Comparison of ENCODE assay signal across 8 cellular contexts in the genomic region with DNA sequence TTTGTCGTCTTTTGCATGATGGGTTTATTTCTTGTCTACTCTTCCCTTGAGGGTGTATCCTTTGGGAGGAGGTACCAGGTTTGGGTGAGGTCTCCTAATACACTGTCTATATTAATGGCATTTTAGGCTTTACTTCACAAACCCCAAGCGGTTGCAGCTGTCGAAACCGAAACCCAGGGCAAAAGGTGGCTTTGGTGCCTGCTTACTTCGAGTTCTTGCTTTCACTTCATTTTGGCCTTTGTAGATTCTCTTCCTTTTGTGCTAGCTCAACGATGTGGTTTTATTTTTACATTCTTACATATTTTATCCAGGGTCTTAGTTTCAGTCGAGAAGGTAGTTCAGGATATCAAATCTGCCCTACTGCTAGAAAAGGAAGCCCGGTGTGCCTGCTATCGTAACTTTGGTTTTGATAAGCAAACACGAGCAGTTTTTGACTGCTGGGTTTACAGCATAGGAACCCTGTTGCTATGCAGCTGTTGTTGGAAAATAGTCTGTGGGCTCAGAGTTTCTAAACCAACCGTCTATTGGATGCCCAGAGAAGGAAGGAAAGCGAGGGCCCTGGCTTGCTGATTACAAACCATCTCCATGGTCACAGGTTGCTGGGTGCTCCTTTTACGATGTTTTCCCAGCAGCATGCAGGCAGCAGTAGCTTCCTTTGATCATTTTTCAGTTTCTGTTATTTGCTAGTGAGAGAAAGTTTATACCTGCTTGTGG. TPM values are rescaled to one million over a fixed set of nuclear protein-coding genes. Genes with fewer than 3 reads are reported as not detected.
A peak's percentile ranks its signal among the peaks of the same experiment; 100 is the strongest.
DNase-seq lines count a peak whose midpoint lies in the region; ATAC-seq and TF ChIP-seq lines count a peak whose summit lies in the region.

No MANE protein-coding gene starts in this region.

- CTCF ChIA-PET in AG04450 (lab: Charles Lee), result interaction anchor here (1.0 to 1.2 kb wide), 2 partner anchors 11 to 46 kb away, joined by 3 to 5 read pairs; no protein-coding TSS in a partner anchor

- H3K27me3 ChIP-seq in AG04450 (ENCODE audit: control insufficient read depth, insufficient read depth, low read length), result peaks cover 2% of the 10 kb centered on the region
- H3K27me3 ChIP-seq in heart left ventricle, result no peaks in the 10 kb centered on the region

- intact Hi-C loops in heart left ventricle (cut with DNase I), result no loop called here

- H3K36me3 Mint-ChIP-seq in activated T-helper 17 cell treated with anti-CD3 and anti-CD28 coated beads, Interleukin-2, amount 50 U/mL, for 72 hours (ENCODE audit: low read depth), result no peaks in the 10 kb centered on the region

- peaks cover 0 to 16% (median 0%) of the 10 kb centered on the region in 12 donors for H3K4me1 ChIP-seq in heart left ventricle

- no peaks in the 10 kb centered on the region for H3K36me3 ChIP-seq in heart left ventricle

- no peak for TF ChIP-seq POLR2A in heart left ventricle (IDR thresholded peaks at IDR 0.05)

- WGBS in heart left ventricle, 4 donors, result 39 to 49% (median 43%) methylated on average over 13 of the region's 13 CpGs

- no peaks in the 10 kb centered on the region for H3K9me3 Mint-ChIP-seq in activated T-helper 17 cell treated with anti-CD3 and anti-CD28 coated beads, Interleukin-2, amount 50 U/mL, for 72 hours

- peak overlapping the region; percentile 96 for H3K27ac Mint-ChIP-seq in activated T-helper 17 cell treated with anti-CD3 and anti-CD28 coated beads, Interleukin-2, amount 50 U/mL, for 72 hours

- H3K4me1 Mint-ChIP-seq in activated T-helper 17 cell treated with anti-CD3 and anti-CD28 coated beads, Interleukin-2, amount 50 U/mL, for 72 hours, result peaks cover 32% of the 10 kb centered on the region

- no peak for DNase-seq in AG04450 (ENCODE audit: low read depth, low spot score)
- DNase-seq in OCI-M1 (lab: John Stamatoyannopoulos, UW), result peak; percentile 62
- DNase-seq in heart left ventricle, result peak in 2 of 5 donors; percentile 21 to 45
- DNase-seq in stimulated activated CD4-positive, alpha-beta T cell treated with anti-CD3 and anti-CD28 coated beads, Interleukin-12 subunit alpha, Interleukin-12 subunit beta, amount 100 ng/mL, for 48 hours (ENCODE audit: low read depth in 2 of 3, low spot score in 1 of 3), result peak; percentile 28 to 42 (median 33)
- no peak for DNase-seq in HK-2 (ENCODE audit: unreplicated experiment)

- POLR2A ChIA-PET in AG04450 (lab: Yijun Ruan, JAX), result no interaction called here

- peak overlapping the region; percentile 90 for H3K4me3 Mint-ChIP-seq in activated T-helper 17 cell treated with anti-CD3 and anti-CD28 coated beads, Interleukin-2, amount 50 U/mL, for 72 hours

- H3K27ac ChIP-seq in AG04450 (ENCODE audit: low read depth, low read length) (peak overlapping the region; percentile 21), heart left ventricle (peak overlapping the region in 7 of 12 donors; percentile 10 to 82 (median 38))

- H3K27me3 Mint-ChIP-seq in activated T-helper 17 cell treated with anti-CD3 and anti-CD28 coated beads, Interleukin-2, amount 50 U/mL, for 72 hours, result no peaks in the 10 kb centered on the region

- H3K4me3 ChIP-seq in AG04450 (ENCODE audit: low read depth, low read length) (peak overlapping the region; percentile 12; the same call in 1 of the 2 replicates), heart left ventricle (peak overlapping the region in 8 of 12 donors; percentile 15 to 52 (median 36))

- peak; percentile 83 for ATAC-seq in GM19043 (IDR thresholded peaks at IDR 0.05; ENCODE audit: low read depth, unreplicated experiment)
- peak; percentile 87 for ATAC-seq in HG03196 (IDR thresholded peaks at IDR 0.05; ENCODE audit: unreplicated experiment)
- peak; percentile 77 for ATAC-seq in activated T-helper 17 cell treated with anti-CD3 and anti-CD28 coated beads, Interleukin-2, amount 50 U/mL, for 72 hours (replicated peaks)
- peak; percentile 74 to 80 (median 76) for ATAC-seq in heart left ventricle

- no peak for TF ChIP-seq CTCF in AG04450 (IDR thresholded peaks at IDR 0.05; ENCODE audit: low read depth, low read length)
- no peak for TF ChIP-seq CTCF in heart left ventricle (IDR thresholded peaks at IDR 0.05)

- H3K9me3 ChIP-seq in AG04450 (ENCODE audit: control insufficient read depth, insufficient read depth, low read length) (no peaks in the 10 kb centered on the region), heart left ventricle (no peaks in the 10 kb centered on the region)

RNA-seq across cellular contexts. Expression of a gene that starts 9.8 kb away (rescaled TPM):
- polyA plus RNA-seq in AG04450 (2011; rRNA removed), result 2.3 and 4.0 TPM in 2 replicates
- 3.0 and 3.2 TPM in 2 replicates for polyA minus RNA-seq in AG04450 (2011; rRNA and poly(A)+ RNA removed)
- 1 to 10 TPM in 1 of 2 donors, under 1 TPM in 1; 0.95 to 2.5 TPM for total RNA-seq in activated T-helper 17 cell treated with anti-CD3 and anti-CD28 coated beads, Interleukin-2, amount 50 U/mL, for 72 hours
- total RNA-seq in heart left ventricle, result 10 to 100 TPM in 1 of 9 donors, 1 to 10 TPM in 8; 4.6 to 10.6 (median 7.1) TPM
- polyA plus RNA-seq in heart left ventricle, result 1 to 10 TPM; 2.8 to 3.4 TPM

Comparison
In these comparisons a context has a peak if more than half of its experiments do, and no peak if none do; other contexts are left out.
1. DNase-seq: peak in OCI-M1 (single experiment) and stimulated activated CD4-positive, alpha-beta T cell treated with anti-CD3 and anti-CD28 coated beads, Interleukin-12 subunit alpha, Interleukin-12 subunit beta, amount 100 ng/mL, for 48 hours (3 of 3); none in AG04450 (single experiment) and HK-2 (single experiment).
2. Peak in every context shown above with its lines, with median percentiles within 50 percentile points of each other: ATAC-seq.